29 cellular contexts compared by ENCODE assay signal in genomic region chr9:30799527-30800101, GRCh38.
"Had no signal": no experiment of that assay in that cellular context is flagged by ENCODE, and none has a peak within 500 bp of the region (broad histone marks: within the 10 kb centered on the region; RNA-seq: fewer than 3 reads in every experiment).

No MANE protein-coding gene starts in this region.

- H3K9me3 ChIP-seq: ascending aorta, breast epithelium, gastroesophageal sphincter had no signal

- ATAC-seq: activated naive CD4-positive, alpha-beta T cell treated with anti-CD3 and anti-CD28 coated beads, Interleukin-2, amount 50 U/mL, for 72 hours; activated T-cell treated with anti-CD3 and anti-CD28 coated beads, Interleukin-2, amount 50 U/mL, for 72 hours; effector memory CD8-positive, alpha-beta T cell; gastroesophageal sphincter; WTC11 had no signal

- H3K4me1 ChIP-seq: ascending aorta, breast epithelium, esophagus squamous epithelium, gastroesophageal sphincter had no signal

- H3K36me3 ChIP-seq: ascending aorta, breast epithelium, cardiac muscle cell, esophagus squamous epithelium, gastroesophageal sphincter had no signal

- H3K4me3 ChIP-seq: ascending aorta, breast epithelium, cardiac muscle cell, coronary artery, esophagus squamous epithelium, gastroesophageal sphincter had no signal

- H3K27me3 ChIP-seq: ascending aorta, breast epithelium, cardiac muscle cell, esophagus squamous epithelium, gastroesophageal sphincter had no signal

- H3K27ac ChIP-seq: ascending aorta, breast epithelium, cardiac muscle cell, coronary artery, epithelial cell of prostate, esophagus squamous epithelium, gastroesophageal sphincter, VCaP had no signal

- DNase-seq: activated CD4-positive, alpha-beta memory T cell treated with anti-CD3 and anti-CD28 coated beads, Interleukin-2, amount 10 ng/mL, durations not matched to agents 7 days and 5 days; activated CD4-positive, alpha-beta T cell treated with anti-CD3 and anti-CD28 coated beads for 1 hour; activated CD4-positive, alpha-beta T cell treated with anti-CD3 and anti-CD28 coated beads for 4 hours; activated CD4-positive, alpha-beta T cell treated with anti-CD3 and anti-CD28 coated beads, Interleukin-2, amount 10 ng/mL, durations not matched to agents 7 days and 5 days; activated CD4-positive, alpha-beta T cell treated with anti-CD3 and anti-CD28 coated beads, Interleukin-2, amount 50 U/mL, for 4 hours; activated CD8-positive, alpha-beta memory T cell treated with anti-CD3 and anti-CD28 coated beads, Interleukin-2, amount 50 U/mL, for 48 hours; activated gamma-delta T cell; activated naive CD4-positive, alpha-beta T cell; activated naive CD4-positive, alpha-beta T cell treated with anti-CD3 and anti-CD28 coated beads, Interleukin-2, amount 10 ng/mL, durations not matched to agents 7 days and 5 days; activated naive CD8-positive, alpha-beta T cell treated with anti-CD3 and anti-CD28 coated beads, Interleukin-2, amount 10 ng/mL, durations not matched to agents 7 days and 5 days; activated T-cell treated with anti-CD3 and anti-CD28 coated beads for 4 hours; activated T-cell treated with anti-CD3 and anti-CD28 coated beads, Interleukin-2, amount 50 U/mL, for 24 hours; activated T-cell treated with anti-CD3 and anti-CD28 coated beads, Interleukin-2, amount 50 U/mL, for 72 hours; central memory CD4-positive, alpha-beta T cell; cerebellar nuclear complex; effector CD4-positive, alpha-beta T cell; effector memory CD8-positive, alpha-beta T cell; esophagus squamous epithelium; foreskin melanocyte; T-helper 2 cell had no signal
